ENCODE assay signal across 17 cellular contexts in the genomic region with DNA sequence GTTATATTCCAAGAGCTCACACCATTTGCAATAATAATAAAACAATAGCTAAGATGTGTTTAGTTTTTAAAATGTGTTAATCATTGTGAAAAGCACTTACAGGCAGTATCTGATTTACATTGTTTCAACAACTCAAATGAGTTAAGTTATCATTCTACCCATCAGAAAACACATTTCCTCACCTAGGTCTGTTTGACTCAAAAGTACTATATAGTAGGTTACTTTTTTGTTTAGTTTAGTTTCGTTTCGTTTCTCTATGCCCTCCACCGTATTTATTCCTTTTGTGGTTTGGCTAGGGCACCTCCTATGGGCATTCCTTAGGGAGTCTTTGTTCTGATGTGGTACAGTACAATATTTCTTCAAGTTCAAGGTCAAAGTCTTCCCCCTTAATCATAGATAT.
"Had no signal": no experiment of that assay in that cellular context is flagged by ENCODE, and none has a peak within 500 bp of the region (broad histone marks: within the 10 kb centered on the region; RNA-seq: fewer than 3 reads in every experiment).

No MANE protein-coding gene starts in this region.

- H3K27me3 Mint-ChIP-seq: naive thymus-derived CD8-positive, alpha-beta T cell; stimulated activated naive CD8-positive, alpha-beta T cell treated with anti-CD3 and anti-CD28 coated beads, Interleukin-15, Interleukin-2, amounts not matched to agents 100 ng/mL and 50 ng/mL, for 24 hours had no signal

- H3K4me1 ChIP-seq: left lung, lower lobe of right lung, pancreas, prostate gland, tibial nerve, uterus had no signal

- H3K4me3 Mint-ChIP-seq: nephron; neural crest cell; stimulated activated effector memory CD8-positive, alpha-beta T cell treated with anti-CD3 and anti-CD28 coated beads, Interleukin-12 subunit alpha, Interleukin-12 subunit beta, amount 100 ng/mL, for 72 hours; stimulated activated naive CD8-positive, alpha-beta T cell treated with anti-CD3 and anti-CD28 coated beads, Interleukin-15, Interleukin-2, amounts not matched to agents 100 ng/mL and 50 ng/mL, for 24 hours; type B pancreatic cell had no signal

- H3K9me3 Mint-ChIP-seq: nephron; neural crest cell; stimulated activated effector memory CD8-positive, alpha-beta T cell treated with anti-CD3 and anti-CD28 coated beads, Interleukin-12 subunit alpha, Interleukin-12 subunit beta, amount 100 ng/mL, for 72 hours; stimulated activated naive CD8-positive, alpha-beta T cell treated with anti-CD3 and anti-CD28 coated beads, Interleukin-15, Interleukin-2, amounts not matched to agents 100 ng/mL and 50 ng/mL, for 24 hours; type B pancreatic cell had no signal

- ATAC-seq: sciatic nerve; stimulated activated effector memory CD8-positive, alpha-beta T cell treated with anti-CD3 and anti-CD28 coated beads, Interleukin-12 subunit alpha, Interleukin-12 subunit beta, amount 100 ng/mL, for 72 hours had no signal

- H3K27ac Mint-ChIP-seq: nephron; stimulated activated effector memory CD8-positive, alpha-beta T cell treated with anti-CD3 and anti-CD28 coated beads, Interleukin-12 subunit alpha, Interleukin-12 subunit beta, amount 100 ng/mL, for 72 hours; stimulated activated naive CD8-positive, alpha-beta T cell treated with anti-CD3 and anti-CD28 coated beads, Interleukin-15, Interleukin-2, amounts not matched to agents 100 ng/mL and 50 ng/mL, for 24 hours; type B pancreatic cell had no signal

- H3K27ac ChIP-seq: left lung, lower lobe of right lung, pancreas, prostate gland, skin epidermis, tibial nerve, uterus had no signal

- H3K27me3 ChIP-seq: pancreas, tibial nerve, uterus had no signal

- H3K4me3 ChIP-seq: left lung, lower lobe of right lung, pancreas, prostate gland, skin epidermis, tibial nerve, uterus had no signal

- H3K4me1 Mint-ChIP-seq: nephron, neural crest cell had no signal

- DNase-seq: kidney; left lung; lower lobe of right lung; stimulated activated CD4-positive, alpha-beta T cell treated with anti-CD3 and anti-CD28 coated beads, Interleukin-4, amount 100 ng/mL, for 1 hour had no signal

- H3K36me3 ChIP-seq: lower lobe of right lung, pancreas, prostate gland, tibial nerve, uterus had no signal

- H3K36me3 Mint-ChIP-seq: type B pancreatic cell had no signal

- FAIRE-seq: islet of Langerhans, kidney, pancreas had no signal

- H3K9me3 ChIP-seq: left lung, lower lobe of right lung, pancreas, prostate gland, uterus had no signal
